ENCODE assay signal across 16 cellular contexts in genomic region chr1:206587904-206588303, GRCh38. TPM values are rescaled to one million over a fixed set of nuclear protein-coding genes. Genes with fewer than 3 reads are reported as not detected.
DNase-seq lines count a peak whose midpoint lies in the region; ATAC-seq and TF ChIP-seq lines count a peak whose summit lies in the region.
"Had no signal": no experiment of that assay in that cellular context is flagged by ENCODE, and none has a peak within 500 bp of the region (broad histone marks: within the 10 kb centered on the region; RNA-seq: fewer than 3 reads in every experiment).

No MANE protein-coding gene starts in this region.

- H3T11ph ChIP-seq in H9 (ENCODE audit: low read length): no peak overlapping the region

- H3K4me3 ChIP-seq in gastroesophageal sphincter (no peak overlapping the region), skin epidermis (no peak overlapping the region)
- H3K4me3 ChIP-seq: dorsolateral prefrontal cortex, GM23248, K562 had no signal

- H3K4ac ChIP-seq in H9 (ENCODE audit: low read depth, low read length): no peak overlapping the region

- peak overlapping the region; percentile 30 for H2BK120ac ChIP-seq in H9 (ENCODE audit: low read depth, low read length, poor library complexity, severe bottlenecking)

- no peak overlapping the region for H3K9ac ChIP-seq in H9 (ENCODE audit: extremely low read depth, insufficient read length, low read length)

- H3K23ac ChIP-seq in H9 (ENCODE audit: insufficient read length, low read depth, low read length): no peak overlapping the region

- H3K79me2 ChIP-seq in H9 (ENCODE audit: insufficient read depth, low read length): no peaks in the 10 kb centered on the region

- no peak overlapping the region for H3K4me3 Mint-ChIP-seq in H9
- no peak overlapping the region for H3K4me3 Mint-ChIP-seq in activated B cell treated with CpG ODN at 0.5 μM for 24 hours
- no peak overlapping the region for H3K4me3 Mint-ChIP-seq in Calu3 (ENCODE audit: low read depth, unreplicated experiment)

- H3K9me3 ChIP-seq in H9 (ENCODE audit: control insufficient read depth, low read depth, low read length): no peaks in the 10 kb centered on the region
- H3K9me3 ChIP-seq in gastroesophageal sphincter: no peaks in the 10 kb centered on the region

- TF ChIP-seq EP300 in gastroesophageal sphincter (IDR thresholded peaks at IDR 0.05): no peak

- H3K4me1 Mint-ChIP-seq in H9: peaks cover 5 to 7% of the 10 kb centered on the region in 2 experiments
- H3K4me1 Mint-ChIP-seq in activated B cell treated with CpG ODN at 0.5 μM for 24 hours: peaks cover 18% of the 10 kb centered on the region
- no peaks in the 10 kb centered on the region for H3K4me1 Mint-ChIP-seq in Calu3 (ENCODE audit: low read depth, unreplicated experiment)

- CTCF ChIA-PET in activated B cell treated with CpG ODN at 0.5 μM for 24 hours (lab: Charles Lee) (interaction anchor here (0.7 to 3.2 kb wide), 6 partner anchors 19 to 98 kb away, joined by 3 to 23 read pairs (median 5); no protein-coding TSS in a partner anchor), Calu3 (lab: Charles Lee) (interaction anchor here (0.5 to 0.9 kb wide), 4 partner anchors 25 to 1023 kb away, joined by 3 read pairs; no protein-coding TSS in a partner anchor)

- no peaks in the 10 kb centered on the region for H3K27me3 ChIP-seq in H9 (ENCODE audit: insufficient read depth, low read length)
- no peaks in the 10 kb centered on the region for H3K27me3 ChIP-seq in gastroesophageal sphincter
- H3K27me3 ChIP-seq: dorsolateral prefrontal cortex had no signal

- H3K36me3 ChIP-seq in gastroesophageal sphincter: peaks cover 0 to 95% of the 10 kb centered on the region in 2 donors

- no peak overlapping the region for H3K18ac ChIP-seq in H9 (ENCODE audit: insufficient read length, low read depth, low read length)

- POLR2A ChIA-PET in activated B cell treated with CpG ODN at 0.5 μM for 24 hours (lab: Charles Lee): interaction anchor here (2.0 kb wide), 1 partner anchor 8 kb away, joined by 4 read pairs; no protein-coding TSS in a partner anchor

- ATAC-seq in activated B cell treated with CpG ODN at 0.5 μM for 24 hours (ENCODE audit: low read depth) (no peak), gastroesophageal sphincter (no peak), HG03045 (IDR thresholded peaks at IDR 0.05; ENCODE audit: unreplicated experiment) (no peak)
- ATAC-seq: K562 had no signal

- no peak overlapping the region for H2BK5ac ChIP-seq in H9 (ENCODE audit: insufficient read length, low read length)

- no peak for TF ChIP-seq POLR2A in gastroesophageal sphincter (IDR thresholded peaks at IDR 0.05)

- H3K27ac Mint-ChIP-seq in H9 (peak overlapping the region in 2 of 3 experiments; percentile 25 to 76; a peak in 2 of 7 replicates), activated B cell treated with CpG ODN at 0.5 μM for 24 hours (peak overlapping the region; percentile 30), Calu3 (ENCODE audit: unreplicated experiment) (no peak overlapping the region)

- no peaks in the 10 kb centered on the region for H3K9me3 Mint-ChIP-seq in H9
- no peaks in the 10 kb centered on the region for H3K9me3 Mint-ChIP-seq in activated B cell treated with CpG ODN at 0.5 μM for 24 hours
- no peaks in the 10 kb centered on the region for H3K9me3 Mint-ChIP-seq in Calu3 (ENCODE audit: low read depth, unreplicated experiment)
- H3K9me3 Mint-ChIP-seq: CD4-positive, alpha-beta T cell had no signal

- H3K23me2 ChIP-seq in H9 (ENCODE audit: insufficient read length, low read depth, low read length, poor library complexity, severe bottlenecking): no peaks in the 10 kb centered on the region

- H2BK12ac ChIP-seq in H9 (ENCODE audit: insufficient read length, low read depth, low read length): no peak overlapping the region

- no peak overlapping the region for H4K91ac ChIP-seq in H9 (ENCODE audit: insufficient read length, low read depth, low read length)

- H3K4me2 ChIP-seq in H9 (ENCODE audit: insufficient read depth, insufficient read length, low read length): no peak overlapping the region

- H4K20me1 ChIP-seq in H9 (ENCODE audit: control insufficient read depth, insufficient read depth, insufficient read length): no peaks in the 10 kb centered on the region

- WGBS in H9 (ENCODE audit: extremely low coverage, insufficient read length, low lambda C conversion rate): no CpG with 5 or more reads among the region's 14 CpGs
- WGBS in gastroesophageal sphincter (ENCODE audit: low coverage in 1 of 2), 2 donors: 50% methylated on average over 1 of the region's 14 CpGs; no CpG with 5 or more reads in 1 of the 2 donors

- H3K4me1 ChIP-seq in H9 (ENCODE audit: insufficient read depth, low read length): no peaks in the 10 kb centered on the region
- H3K4me1 ChIP-seq in gastroesophageal sphincter: peaks cover 0 to 44% (median 3%) of the 10 kb centered on the region in 3 donors

- peaks cover 3% of the 10 kb centered on the region; the same call in 1 of the 2 replicates for H3K27me3 Mint-ChIP-seq in H9 (ENCODE audit: low read depth)
- no peaks in the 10 kb centered on the region for H3K27me3 Mint-ChIP-seq in activated B cell treated with CpG ODN at 0.5 μM for 24 hours
- peaks cover 11% of the 10 kb centered on the region for H3K27me3 Mint-ChIP-seq in Calu3 (ENCODE audit: unreplicated experiment)
- H3K27me3 Mint-ChIP-seq: CD4-positive, alpha-beta T cell had no signal

- no peak overlapping the region for H2AFZ ChIP-seq in H9 (ENCODE audit: low read length)
- H2AFZ ChIP-seq: GM23248 had no signal

- DNase-seq in H9 (no peak), activated B cell treated with CpG ODN at 0.5 μM for 24 hours (no peak), SW 1271 (lab: John Stamatoyannopoulos, UW) (no peak), Calu3 (no peak)
- DNase-seq: CD4-positive, alpha-beta T cell; dorsolateral prefrontal cortex; foreskin fibroblast; GM23248; midbrain; NCI-H1436; NCI-H446 treated with DMSO at 0.1 percent for 48 hours; stimulated activated CD4-positive, alpha-beta T cell treated with anti-CD3 and anti-CD28 coated beads, Interleukin-4, amount 100 ng/mL, for 24 hours had no signal

- H3K36me3 Mint-ChIP-seq in H9 (ENCODE audit: insufficient read depth in 1 of 3, low read depth in 3 of 3): peaks cover 5 to 11% (median 11%) of the 10 kb centered on the region in 3 experiments; a peak in 6 of 7 replicates
- H3K36me3 Mint-ChIP-seq in activated B cell treated with CpG ODN at 0.5 μM for 24 hours (ENCODE audit: low read depth): peaks cover 96% of the 10 kb centered on the region
- peaks cover 16% of the 10 kb centered on the region for H3K36me3 Mint-ChIP-seq in Calu3 (ENCODE audit: insufficient read depth, unreplicated experiment)

- TF ChIP-seq CTCF in H9 (conservative IDR thresholded peaks at IDR 0.05): no peak
- no peak for TF ChIP-seq CTCF in activated B cell treated with CpG ODN at 0.5 μM for 24 hours (IDR thresholded peaks at IDR 0.05)
- no peak for TF ChIP-seq CTCF in gastroesophageal sphincter (IDR thresholded peaks at IDR 0.05)
- no peak for TF ChIP-seq CTCF in Calu3 (IDR thresholded peaks at IDR 0.05; ENCODE audit: unreplicated experiment)

- H4K5ac ChIP-seq in H9 (ENCODE audit: insufficient read length, low read depth, low read length): no peak overlapping the region

- no peak overlapping the region for H2AK5ac ChIP-seq in H9 (ENCODE audit: insufficient read length, low read length)

- no peak overlapping the region for H2BK15ac ChIP-seq in H9 (ENCODE audit: low read depth, low read length)

- intact Hi-C loops in activated B cell treated with CpG ODN at 0.5 μM for 24 hours (cut with micrococcal nuclease) (no loop called here), Calu3 (cut with micrococcal nuclease; ENCODE audit: unreplicated experiment) (no loop called here)

- no peak overlapping the region for H3K14ac ChIP-seq in H9 (ENCODE audit: insufficient read depth, low read length)

- no peak overlapping the region for H3K27ac ChIP-seq in H9 (ENCODE audit: insufficient read length, low read depth, low read length)
- peak overlapping the region in 3 of 4 donors; percentile 19 to 58 (median 39) for H3K27ac ChIP-seq in gastroesophageal sphincter
- H3K27ac ChIP-seq in skin epidermis: peak overlapping the region in 20 of 21 experiments; percentile 37 to 84 (median 76)

- no peaks in the 10 kb centered on the region for H3K79me1 ChIP-seq in H9 (ENCODE audit: insufficient read depth, low read depth, low read length, poor library complexity, severe bottlenecking)

- no peak overlapping the region for H3K56ac ChIP-seq in H9 (ENCODE audit: insufficient read length, low read depth, low read length)

- no peak overlapping the region for H2BK20ac ChIP-seq in H9 (ENCODE audit: low read depth, low read length, poor library complexity, severe bottlenecking)

- H4K8ac ChIP-seq in H9 (replicated peaks; ENCODE audit: insufficient read length, low read depth, low read length): no peak overlapping the region

- BruUV-seq in Calu3 (replicated peaks; lab: Mats Ljungman, UMichigan): no TSS peak

RNA-seq across cellular contexts. Expression of gene EIF2D, which starts 24.4 kb away (rescaled TPM):
- total RNA-seq in H9 (2021): 32.7 and 35.8 TPM in 2 replicates
- total RNA-seq in activated B cell treated with CpG ODN at 0.5 μM for 24 hours: 61.2 and 65.4 TPM in 2 replicates
- total RNA-seq in gastroesophageal sphincter: 10 to 100 TPM; 43.7 to 60.1 (median 52.6) TPM
- 41.8 and 45.1 TPM in 2 replicates for total RNA-seq in Calu3 (2022)

RNA-seq across cellular contexts. Expression of gene DYRK3, which starts 47.4 kb away (rescaled TPM):
- total RNA-seq in H9 (2021) (4.0 and 4.7 TPM in 2 replicates), activated B cell treated with CpG ODN at 0.5 μM for 24 hours (0.33 and 0.37 TPM in 2 replicates), gastroesophageal sphincter (10 to 100 TPM in 1 of 4 donors, 1 to 10 TPM in 3; 5.0 to 14.9 (median 8.4) TPM), Calu3 (2022) (7.6 and 8.0 TPM in 2 replicates)
